ENCODE assay signal across 27 cellular contexts in the genomic region with DNA sequence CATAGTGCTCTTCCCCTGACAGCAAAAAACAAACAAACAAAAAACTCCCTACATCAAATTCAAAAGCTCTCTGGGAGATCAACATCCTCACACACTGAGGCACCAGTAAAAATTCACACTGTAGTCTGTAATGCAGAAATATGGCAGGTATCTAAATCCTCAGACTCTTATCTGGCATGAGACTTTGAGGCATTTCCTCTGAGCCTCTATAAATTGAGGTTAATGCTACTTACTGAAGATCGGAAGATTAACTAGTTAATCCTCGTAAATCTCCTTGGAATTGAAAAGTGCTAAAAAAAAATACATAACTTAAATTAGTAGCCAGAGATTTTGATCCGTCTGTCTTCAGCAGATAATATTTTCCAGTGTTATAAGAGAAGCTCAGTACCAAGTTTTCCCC.
"Had no signal": no experiment of that assay in that cellular context is flagged by ENCODE, and none has a peak within 500 bp of the region (broad histone marks: within the 10 kb centered on the region; RNA-seq: fewer than 3 reads in every experiment).

No MANE protein-coding gene starts in this region.

- DNase-seq: activated B cell treated with CpG ODN at 0.5 μM for 24 hours; activated CD4-positive, alpha-beta T cell treated with anti-CD3 and anti-CD28 coated beads, Interleukin-2, amount 50 U/mL, for 4 hours; activated naive CD4-positive, alpha-beta T cell; activated T-cell treated with anti-CD3 and anti-CD28 coated beads for 4 hours; activated T-cell treated with anti-CD3 and anti-CD28 coated beads, Interleukin-2, amount 50 U/mL, for 72 hours; aorta; body of pancreas; endodermal cell; foreskin keratinocyte; heart right ventricle; left colon; mammary epithelial cell; midbrain; naive thymus-derived CD4-positive, alpha-beta T cell; nucleus accumbens; pancreas; stimulated activated CD4-positive, alpha-beta T cell treated with anti-CD3 and anti-CD28 coated beads, Interleukin-15, amount 100 ng/mL, for 24 hours; stimulated activated CD4-positive, alpha-beta T cell treated with anti-CD3 and anti-CD28 coated beads, Interleukin-2, amount 100 ng/mL, for 24 hours; stimulated activated naive CD4-positive, alpha-beta T cell; T-helper 2 cell; tibial artery; upper lobe of right lung had no signal

- H3K4me3 Mint-ChIP-seq: activated B cell treated with CpG ODN at 0.5 μM for 24 hours; activated T-cell treated with anti-CD3 and anti-CD28 coated beads, Interleukin-2, amount 50 U/mL, for 72 hours; dendritic cell treated with granulocyte-macrophage colony-stimulating factor and Interleukin-4, amounts not matched to agents 40 ng/mL and 50 ng/mL, for 4 days; endodermal cell; naive thymus-derived CD4-positive, alpha-beta T cell had no signal

- H3K27me3 ChIP-seq: body of pancreas, foreskin keratinocyte, heart right ventricle, pancreas, right atrium auricular region, suprapubic skin, tibial artery, upper lobe of right lung had no signal

- H3K27ac ChIP-seq: body of pancreas, foreskin keratinocyte, heart right ventricle, pancreas, prostate gland, right atrium auricular region, suprapubic skin, tibial artery, upper lobe of right lung had no signal

- H3K4me3 ChIP-seq: body of pancreas, heart right ventricle, pancreas, prostate gland, right atrium auricular region, suprapubic skin, tibial artery, upper lobe of right lung had no signal

- H3K9me3 Mint-ChIP-seq: activated B cell treated with CpG ODN at 0.5 μM for 24 hours; activated naive CD4-positive, alpha-beta T cell treated with anti-CD3 and anti-CD28 coated beads, Interleukin-2, amount 50 U/mL, for 72 hours; dendritic cell treated with granulocyte-macrophage colony-stimulating factor and Interleukin-4, amounts not matched to agents 40 ng/mL and 50 ng/mL, for 4 days; endodermal cell had no signal

- H3K4me1 Mint-ChIP-seq: activated B cell treated with CpG ODN at 0.5 μM for 24 hours had no signal

- H3K27ac Mint-ChIP-seq: activated B cell treated with CpG ODN at 0.5 μM for 24 hours; activated naive CD4-positive, alpha-beta T cell treated with anti-CD3 and anti-CD28 coated beads, Interleukin-2, amount 50 U/mL, for 72 hours; activated T-cell treated with anti-CD3 and anti-CD28 coated beads, Interleukin-2, amount 50 U/mL, for 72 hours; dendritic cell treated with granulocyte-macrophage colony-stimulating factor and Interleukin-4, amounts not matched to agents 40 ng/mL and 50 ng/mL, for 4 days; endodermal cell; naive thymus-derived CD4-positive, alpha-beta T cell had no signal

- H3K27me3 Mint-ChIP-seq: activated B cell treated with CpG ODN at 0.5 μM for 24 hours; dendritic cell treated with granulocyte-macrophage colony-stimulating factor and Interleukin-4, amounts not matched to agents 40 ng/mL and 50 ng/mL, for 4 days; naive thymus-derived CD4-positive, alpha-beta T cell had no signal

- H3K4me1 ChIP-seq: body of pancreas, foreskin keratinocyte, heart right ventricle, pancreas, prostate gland, right atrium auricular region, suprapubic skin, tibial artery, upper lobe of right lung had no signal

- H3K9me3 ChIP-seq: body of pancreas, heart right ventricle, pancreas, prostate gland, right atrium auricular region, suprapubic skin, tibial artery, upper lobe of right lung had no signal

- H3K36me3 ChIP-seq: pancreas, prostate gland, right atrium auricular region, suprapubic skin had no signal
